In the genomic region with DNA sequence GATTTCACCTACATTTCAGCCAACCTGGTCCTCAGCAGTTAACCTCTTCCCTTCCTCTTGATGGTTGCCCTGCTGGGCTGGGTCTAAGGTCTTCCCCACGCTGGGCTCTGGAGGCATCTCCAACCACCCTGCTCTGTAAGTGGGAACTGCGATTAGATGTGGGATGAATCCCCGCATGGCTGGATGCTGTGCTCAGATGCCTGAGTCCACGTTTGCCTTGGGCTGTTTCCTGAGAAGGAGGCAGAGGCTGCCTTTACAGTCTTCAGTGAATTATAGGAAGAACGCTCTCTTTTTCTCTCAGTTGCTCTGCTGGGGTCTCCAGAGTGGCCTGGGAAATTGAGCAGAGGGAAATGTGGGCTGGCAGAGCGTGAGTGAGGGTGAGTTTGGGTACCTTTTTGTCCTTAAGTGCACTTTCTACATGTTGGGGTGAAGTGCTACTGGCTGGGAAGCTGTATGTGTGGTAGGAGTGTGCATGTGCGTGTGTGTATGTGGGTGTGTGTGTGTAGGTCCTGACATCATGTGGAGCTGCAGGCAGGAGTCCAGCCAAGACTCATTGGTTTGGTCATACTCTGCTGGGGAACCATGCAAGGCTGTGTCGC, we compare ENCODE assay signal across 9 cellular contexts. TPM values are rescaled to one million over a fixed set of nuclear protein-coding genes. Genes with fewer than 3 reads are reported as not detected.
A peak's percentile ranks its signal among the peaks of the same experiment; 100 is the strongest.
DNase-seq lines count a peak whose midpoint lies in the region; ATAC-seq, FAIRE-seq and TF ChIP-seq lines count a peak whose summit lies in the region.
"Had no signal": no experiment of that assay in that cellular context is flagged by ENCODE, and none has a peak within 500 bp of the region (broad histone marks: within the 10 kb centered on the region; RNA-seq: fewer than 3 reads in every experiment).

No MANE protein-coding gene starts in this region.

- H3K27me3 ChIP-seq in esophagus (ENCODE audit: control insufficient read depth in 1 of 2, insufficient read depth in 2 of 2, low read length in 2 of 2) (no peaks in the 10 kb centered on the region), small intestine (ENCODE audit: control insufficient read depth in 2 of 2, insufficient read depth in 2 of 2, low read length in 2 of 2) (no peaks in the 10 kb centered on the region), HAP-1 (ENCODE audit: low read depth) (peaks cover 21% of the 10 kb centered on the region)

- H3K4me3 ChIP-seq in GM12864 (ENCODE audit: low read depth, low read length) (peak overlapping the region; percentile 42), esophagus (ENCODE audit: low read depth in 1 of 2, low read length in 2 of 2) (peak overlapping the region; percentile 21 to 55), small intestine (ENCODE audit: low read depth in 1 of 2, low read length in 2 of 2) (peak overlapping the region; percentile 24 to 48), HAP-1 (no peak overlapping the region)

- in situ Hi-C loops in HAP-1 (cut with MboI; ENCODE audit: low sequenced_read_pairs), result no loop called here

- DNase-seq in GM12864 (ENCODE audit: low read depth), result no peak
- peak; percentile 48 for DNase-seq in activated CD4-positive, alpha-beta T cell treated with anti-CD3 and anti-CD28 coated beads, Interleukin-2, amount 50 U/mL, for 1 hour
- DNase-seq in small intestine, result no peak
- DNase-seq in SIG-M5 (lab: John Stamatoyannopoulos, UW), result no peak
- DNase-seq in DMS153 (lab: John Stamatoyannopoulos, UW), result no peak
- no peak for DNase-seq in HAP-1 (ENCODE audit: low spot score in 2 of 2)
- DNase-seq: NCI-H1092 had no signal

- ATAC-seq in GM21825 (IDR thresholded peaks at IDR 0.05; ENCODE audit: unreplicated experiment), result no peak

- H3K9me3 ChIP-seq in esophagus (ENCODE audit: control insufficient read depth in 2 of 2, insufficient read depth in 1 of 2, low read depth in 1 of 2, low read length in 1 of 2) (no peaks in the 10 kb centered on the region), small intestine (ENCODE audit: control insufficient read depth, low read depth) (peaks cover 1% of the 10 kb centered on the region), HAP-1 (no peaks in the 10 kb centered on the region)

- TF ChIP-seq CTCF in GM12864 (IDR thresholded peaks at IDR 0.05; ENCODE audit: low read depth, low read length, missing control alignments), result no peak

- 51 to 55% methylated on average over 8 of the region's 8 CpGs for WGBS in esophagus, 2 donors
- WGBS in small intestine, 3 donors, result 54 to 72% (median 57%) methylated on average over 8 of the region's 8 CpGs

- H3K4me1 ChIP-seq in esophagus (ENCODE audit: control insufficient read depth in 2 of 2, insufficient read depth in 2 of 2, low read length in 1 of 2) (no peaks in the 10 kb centered on the region), small intestine (ENCODE audit: control insufficient read depth in 2 of 2, insufficient read depth in 1 of 2, low read depth in 1 of 2, low read length in 1 of 2) (no peaks in the 10 kb centered on the region), HAP-1 (no peaks in the 10 kb centered on the region)

- H3K36me3 ChIP-seq in esophagus (ENCODE audit: control insufficient read depth in 2 of 2, insufficient read depth in 2 of 2, low read length in 1 of 2), result no peaks in the 10 kb centered on the region
- H3K36me3 ChIP-seq in small intestine (ENCODE audit: control insufficient read depth in 2 of 2, insufficient read depth in 2 of 2, low read length in 2 of 2), result no peaks in the 10 kb centered on the region
- H3K36me3 ChIP-seq in HAP-1 (replicated peaks), result no peaks in the 10 kb centered on the region

- H3K27ac ChIP-seq in esophagus (ENCODE audit: low read depth in 2 of 2, low read length in 1 of 2) (peak overlapping the region; percentile 47 to 51), small intestine (ENCODE audit: low read depth in 1 of 2, low read length in 1 of 2) (peak overlapping the region in 1 of 2 donors; percentile 88)

- no peak for FAIRE-seq in small intestine (lab: Jason Lieb, UNC)

RNA-seq across cellular contexts. Expression of a gene that starts 1.5 kb away (rescaled TPM):
- 1 to 10 TPM; 1.8 to 1.9 TPM for polyA plus RNA-seq in esophagus
- 10 to 100 TPM in 1 of 3 donors, 1 to 10 TPM in 1, under 1 TPM in 1; 0.67 to 14.0 (median 3.0) TPM for polyA plus RNA-seq in small intestine
